Comparison of ENCODE assay signal across 25 cellular contexts in the genomic region with DNA sequence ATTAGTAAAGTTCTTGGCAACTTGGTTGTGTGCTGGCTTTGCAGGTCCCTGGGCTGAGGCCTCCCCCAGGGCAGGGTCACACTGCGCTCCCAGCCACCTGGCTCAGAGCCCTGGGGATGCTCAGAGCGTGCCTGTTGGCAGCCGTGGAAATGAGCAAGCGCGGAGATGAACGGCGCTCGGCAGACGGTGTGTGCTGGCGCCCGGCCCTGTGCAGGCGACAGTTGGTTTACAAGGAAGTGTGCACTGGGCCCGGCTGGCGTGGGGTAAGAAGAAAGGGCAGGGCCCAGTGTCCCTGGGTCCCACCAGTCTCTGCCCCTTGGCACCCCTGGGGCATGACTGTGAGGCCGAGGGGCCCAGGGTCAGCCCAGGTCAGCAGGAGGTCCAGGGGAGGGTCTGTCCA. TPM values are rescaled to one million over a fixed set of nuclear protein-coding genes. Genes with fewer than 3 reads are reported as not detected.
DNase-seq lines count a peak whose midpoint lies in the region; FAIRE-seq and TF ChIP-seq lines count a peak whose summit lies in the region.
"Had no signal": no experiment of that assay in that cellular context is flagged by ENCODE, and none has a peak within 500 bp of the region (broad histone marks: within the 10 kb centered on the region; RNA-seq: fewer than 3 reads in every experiment).

No MANE protein-coding gene starts in this region.

- no peak overlapping the region for H3K4me3 Mint-ChIP-seq in type B pancreatic cell
- H3K4me3 Mint-ChIP-seq in endothelial cell (ENCODE audit: unreplicated experiment), result no peak overlapping the region
- H3K4me3 Mint-ChIP-seq: activated CD4-positive, alpha-beta memory T cell treated with anti-CD3 and anti-CD28 coated beads, Interleukin-2, amount 10 ng/mL, durations not matched to agents 7 days and 5 days; activated naive CD8-positive, alpha-beta T cell treated with anti-CD3 and anti-CD28 coated beads, Interleukin-2, amount 10 ng/mL, durations not matched to agents 7 days and 5 days; central memory CD8-positive, alpha-beta T cell; neural progenitor cell; stimulated activated naive CD8-positive, alpha-beta T cell treated with anti-CD3 and anti-CD28 coated beads, Interleukin-15, Interleukin-2, amounts not matched to agents 100 ng/mL and 50 ng/mL, for 24 hours had no signal

- H3K36me3 ChIP-seq in small intestine (ENCODE audit: control insufficient read depth in 2 of 2, insufficient read depth in 2 of 2, low read length in 2 of 2), result no peaks in the 10 kb centered on the region
- H3K36me3 ChIP-seq: lower lobe of right lung, neural progenitor cell, right lobe of liver, tibial nerve had no signal

- 17 to 56% (median 48%) methylated on average over 15 of the region's 15 CpGs for WGBS in small intestine, 3 donors

- POLR2A ChIA-PET in RWPE1 (lab: Yijun Ruan, JAX; ENCODE audit: low non-redundant PET), result no interaction called here

- H3K4me1 Mint-ChIP-seq in type B pancreatic cell (ENCODE audit: unreplicated experiment) (no peaks in the 10 kb centered on the region), endothelial cell (ENCODE audit: unreplicated experiment) (no peaks in the 10 kb centered on the region)
- H3K4me1 Mint-ChIP-seq: activated CD4-positive, alpha-beta memory T cell treated with anti-CD3 and anti-CD28 coated beads, Interleukin-2, amount 10 ng/mL, durations not matched to agents 7 days and 5 days; activated naive CD8-positive, alpha-beta T cell treated with anti-CD3 and anti-CD28 coated beads, Interleukin-2, amount 10 ng/mL, durations not matched to agents 7 days and 5 days had no signal

- H3K4me1 ChIP-seq in small intestine (ENCODE audit: control insufficient read depth in 2 of 2, insufficient read depth in 1 of 2, low read depth in 1 of 2, low read length in 1 of 2), result no peaks in the 10 kb centered on the region
- H3K4me1 ChIP-seq: lower lobe of right lung, right lobe of liver had no signal

- CTCF ChIA-PET in RWPE1 (lab: Yijun Ruan, JAX), result no interaction called here

- H3K9me3 ChIP-seq in small intestine (ENCODE audit: control insufficient read depth, low read depth), result no peaks in the 10 kb centered on the region
- H3K9me3 ChIP-seq: lower lobe of right lung, right lobe of liver, tibial nerve had no signal

- FAIRE-seq in small intestine (lab: Jason Lieb, UNC), result no peak

- peak; percentile 7 for DNase-seq in NCI-H1105 treated with DMSO at 0.1 percent for 48 hours (lab: John Stamatoyannopoulos, UW)
- DNase-seq in NCI-H1105 (lab: John Stamatoyannopoulos, UW), result no peak
- peak; percentile 83 for DNase-seq in LNCaP clone FGC (ENCODE audit: low read depth)
- DNase-seq in RWPE1 (ENCODE audit: low spot score), result no peak
- peak; percentile 14 for DNase-seq in small intestine
- DNase-seq in NCI-H2227 treated with DMSO at 0.1 percent for 48 hours (lab: John Stamatoyannopoulos, UW), result no peak
- no peak for DNase-seq in type B pancreatic cell (ENCODE audit: extremely low spot score, unreplicated experiment)
- DNase-seq in endothelial cell (ENCODE audit: low spot score), result no peak
- DNase-seq: activated CD4-positive, alpha-beta memory T cell treated with anti-CD3 and anti-CD28 coated beads, Interleukin-2, amount 10 ng/mL, durations not matched to agents 7 days and 5 days; activated CD4-positive, CD25-positive, alpha-beta regulatory T cell; activated naive CD8-positive, alpha-beta T cell treated with anti-CD3 and anti-CD28 coated beads, Interleukin-2, amount 10 ng/mL, durations not matched to agents 7 days and 5 days; head of caudate nucleus; lower lobe of right lung; NCI-H1417 treated with DMSO at 0.1 percent for 48 hours; NCI-H345; right lobe of liver; SHP77 treated with DMSO at 0.1 percent for 48 hours; SW 1271 had no signal

- H3K27ac ChIP-seq in RWPE1, result peak overlapping the region; percentile 51
- H3K27ac ChIP-seq in small intestine (ENCODE audit: low read depth in 1 of 2, low read length in 1 of 2), result no peak overlapping the region
- H3K27ac ChIP-seq: lower lobe of right lung, neural progenitor cell, right lobe of liver, tibial nerve had no signal

- no peak overlapping the region for H3K4me3 ChIP-seq in LNCaP clone FGC (ENCODE audit: low read depth, low read length)
- no peak overlapping the region for H3K4me3 ChIP-seq in small intestine (ENCODE audit: low read depth in 1 of 2, low read length in 2 of 2)
- H3K4me3 ChIP-seq: lower lobe of right lung, neural progenitor cell, right lobe of liver, tibial nerve had no signal

- H3K27me3 ChIP-seq in small intestine (ENCODE audit: control insufficient read depth in 2 of 2, insufficient read depth in 2 of 2, low read length in 2 of 2), result peaks cover 0 to 5% of the 10 kb centered on the region in 2 donors

- H3K27ac Mint-ChIP-seq in type B pancreatic cell, result no peak overlapping the region
- no peak overlapping the region for H3K27ac Mint-ChIP-seq in endothelial cell (ENCODE audit: unreplicated experiment)
- H3K27ac Mint-ChIP-seq: activated CD4-positive, alpha-beta memory T cell treated with anti-CD3 and anti-CD28 coated beads, Interleukin-2, amount 10 ng/mL, durations not matched to agents 7 days and 5 days; activated naive CD8-positive, alpha-beta T cell treated with anti-CD3 and anti-CD28 coated beads, Interleukin-2, amount 10 ng/mL, durations not matched to agents 7 days and 5 days; activated T-helper 2 cell treated with anti-CD3 and anti-CD28 coated beads, Interferon-gamma antibody, Interleukin-2, Interleukin-4, amounts not matched to agents 10 μg/mL and 5 μg/mL and 100 μg/mL, durations not matched to agents 14 hours and 24 hours and 36 hours; stimulated activated naive CD8-positive, alpha-beta T cell treated with anti-CD3 and anti-CD28 coated beads, Interleukin-15, Interleukin-2, amounts not matched to agents 100 ng/mL and 50 ng/mL, for 24 hours had no signal

- peaks cover 41% of the 10 kb centered on the region for H3K27me3 Mint-ChIP-seq in type B pancreatic cell
- peaks cover 14% of the 10 kb centered on the region for H3K27me3 Mint-ChIP-seq in endothelial cell (ENCODE audit: unreplicated experiment)
- H3K27me3 Mint-ChIP-seq: central memory CD8-positive, alpha-beta T cell; stimulated activated naive CD8-positive, alpha-beta T cell treated with anti-CD3 and anti-CD28 coated beads, Interleukin-15, Interleukin-2, amounts not matched to agents 100 ng/mL and 50 ng/mL, for 24 hours had no signal

- TF ChIP-seq CTCF in LNCaP clone FGC (IDR thresholded peaks at IDR 0.05; ENCODE audit: control insufficient read depth, extremely low read depth, insufficient read depth) (no peak), RWPE1 (conservative IDR thresholded peaks at IDR 0.05; ENCODE audit: low read depth) (no peak), type B pancreatic cell (conservative IDR thresholded peaks at IDR 0.05) (no peak), endothelial cell (IDR thresholded peaks at IDR 0.05; ENCODE audit: unreplicated experiment) (no peak)

- H3K36me3 Mint-ChIP-seq in type B pancreatic cell (no peaks in the 10 kb centered on the region), endothelial cell (ENCODE audit: low read depth, unreplicated experiment) (no peaks in the 10 kb centered on the region)
- H3K36me3 Mint-ChIP-seq: activated naive CD8-positive, alpha-beta T cell treated with anti-CD3 and anti-CD28 coated beads, Interleukin-2, amount 10 ng/mL, durations not matched to agents 7 days and 5 days; neural progenitor cell had no signal

- no peaks in the 10 kb centered on the region for H3K9me3 Mint-ChIP-seq in type B pancreatic cell
- H3K9me3 Mint-ChIP-seq in endothelial cell (ENCODE audit: unreplicated experiment), result no peaks in the 10 kb centered on the region
- H3K9me3 Mint-ChIP-seq: activated CD4-positive, alpha-beta memory T cell treated with anti-CD3 and anti-CD28 coated beads, Interleukin-2, amount 10 ng/mL, durations not matched to agents 7 days and 5 days; activated naive CD8-positive, alpha-beta T cell treated with anti-CD3 and anti-CD28 coated beads, Interleukin-2, amount 10 ng/mL, durations not matched to agents 7 days and 5 days; activated T-helper 2 cell treated with anti-CD3 and anti-CD28 coated beads, Interferon-gamma antibody, Interleukin-2, Interleukin-4, amounts not matched to agents 10 μg/mL and 5 μg/mL and 100 μg/mL, durations not matched to agents 14 hours and 24 hours and 36 hours; central memory CD8-positive, alpha-beta T cell; neural progenitor cell; stimulated activated naive CD8-positive, alpha-beta T cell treated with anti-CD3 and anti-CD28 coated beads, Interleukin-15, Interleukin-2, amounts not matched to agents 100 ng/mL and 50 ng/mL, for 24 hours had no signal

RNA-seq across cellular contexts. Expression of gene PEX10, which starts 25.7 kb away (rescaled TPM):
- polyA plus RNA-seq in small intestine, result 10 to 100 TPM; 11.9 to 21.3 (median 12.4) TPM
- 26.7 and 27.3 TPM in 2 replicates for total RNA-seq in type B pancreatic cell (ENCODE audit: low replicate concordance)
- total RNA-seq in endothelial cell (ENCODE audit: unreplicated experiment), result 25.4 TPM

RNA-seq across cellular contexts. Expression of gene PLCH2, which starts 38.1 kb away (rescaled TPM):
- polyA plus RNA-seq in small intestine, result 1 to 10 TPM in 2 of 3 donors, under 1 TPM in 1; 0.22 to 1.1 (median 1.1) TPM
- total RNA-seq in type B pancreatic cell (ENCODE audit: low replicate concordance), result 0.67 and 0.82 TPM in 2 replicates
- total RNA-seq in endothelial cell (ENCODE audit: unreplicated experiment), result not detected
- total RNA-seq: A172, Daoy had no signal

RNA-seq across cellular contexts. Expression of gene RER1, which starts 46.4 kb away (rescaled TPM):
- polyA plus RNA-seq in small intestine, result 100 to 1,000 TPM in 1 of 3 donors, 10 to 100 TPM in 2; 70.0 to 106 (median 71.1) TPM
- 126 and 174 TPM in 2 replicates for total RNA-seq in type B pancreatic cell (ENCODE audit: low replicate concordance)
- total RNA-seq in endothelial cell (ENCODE audit: unreplicated experiment), result 141 TPM

RNA-seq across cellular contexts. Expression of gene MORN1, which starts 46.7 kb away (rescaled TPM):
- polyA plus RNA-seq in small intestine, result 1 to 10 TPM; 1.1 to 4.3 (median 1.3) TPM
- 17.7 and 27.5 TPM in 2 replicates for total RNA-seq in type B pancreatic cell (ENCODE audit: low replicate concordance)
- 12.1 TPM for total RNA-seq in endothelial cell (ENCODE audit: unreplicated experiment)

Comparison
In these comparisons a context has a peak if more than half of its experiments do, and no peak if none do; other contexts are left out.
1. DNase-seq: peak in NCI-H1105 treated with DMSO at 0.1 percent for 48 hours (single experiment), LNCaP clone FGC (single experiment) and small intestine (single experiment); none in NCI-H1105 (single experiment), RWPE1 (single experiment), NCI-H2227 treated with DMSO at 0.1 percent for 48 hours (single experiment), type B pancreatic cell (single experiment) and endothelial cell (single experiment).